Comparison of ENCODE assay signal across 33 cellular contexts in the genomic region with DNA sequence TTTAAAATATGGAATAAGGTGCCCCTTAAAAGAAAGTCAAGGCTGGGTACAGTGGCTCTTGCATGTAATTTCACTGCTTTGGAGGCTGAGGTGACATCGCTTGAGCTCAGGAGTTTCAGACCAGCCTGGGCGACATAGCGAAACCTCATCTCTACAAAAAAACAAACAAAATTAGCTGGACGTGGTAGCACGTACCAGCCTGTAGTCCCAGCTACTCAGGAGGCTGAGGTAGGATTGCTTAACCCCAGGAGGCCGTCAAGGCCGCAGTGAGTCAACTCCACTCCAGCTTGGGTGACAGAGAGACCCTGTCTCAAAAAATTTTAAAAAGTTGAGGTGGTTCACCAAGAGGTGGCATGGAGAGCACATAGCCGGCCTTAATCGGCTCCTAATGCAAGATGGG. TPM values are rescaled to one million over a fixed set of nuclear protein-coding genes. Genes with fewer than 3 reads are reported as not detected.
DNase-seq lines count a peak whose midpoint lies in the region; ATAC-seq and TF ChIP-seq lines count a peak whose summit lies in the region.
"Had no signal": no experiment of that assay in that cellular context is flagged by ENCODE, and none has a peak within 500 bp of the region (broad histone marks: within the 10 kb centered on the region; RNA-seq: fewer than 3 reads in every experiment).

No MANE protein-coding gene starts in this region.

- peaks cover 6% of the 10 kb centered on the region for H3K36me3 Mint-ChIP-seq in activated CD8-positive, alpha-beta memory T cell treated with anti-CD3 and anti-CD28 coated beads, Interleukin-2, amount 10 ng/mL, durations not matched to agents 7 days and 5 days
- H3K36me3 Mint-ChIP-seq in activated T-helper 2 cell treated with anti-CD3 and anti-CD28 coated beads, Interferon-gamma antibody, Interleukin-2, Interleukin-4, amounts not matched to agents 10 μg/mL and 5 μg/mL and 100 μg/mL, durations not matched to agents 14 hours and 24 hours and 36 hours (ENCODE audit: low read depth), result peaks cover 3% of the 10 kb centered on the region

- DNase-seq in activated CD8-positive, alpha-beta memory T cell treated with anti-CD3 and anti-CD28 coated beads, Interleukin-2, amount 10 ng/mL, durations not matched to agents 7 days and 5 days, result no peak
- DNase-seq in activated CD8-positive, alpha-beta memory T cell treated with anti-CD3 and anti-CD28 coated beads, Interleukin-2, amount 50 U/mL, for 4 hours, result no peak
- DNase-seq in M059J (ENCODE audit: low read depth), result peak; percentile 58
- DNase-seq in activated T-helper 2 cell treated with anti-CD3 and anti-CD28 coated beads, Interferon-gamma antibody, Interleukin-2, Interleukin-4, amounts not matched to agents 10 μg/mL and 5 μg/mL and 100 μg/mL, durations not matched to agents 14 hours and 24 hours and 36 hours (ENCODE audit: low spot score), result no peak
- peak; percentile 42 for DNase-seq in iris pigment epithelial cell (ENCODE audit: low read depth)
- no peak for DNase-seq in germinal center (ENCODE audit: low spot score)
- no peak for DNase-seq in WERI-Rb-1
- DNase-seq: 8988T; activated CD4-positive, alpha-beta T cell treated with anti-CD3 and anti-CD28 coated beads, Interleukin-2, amount 50 U/mL, for 4 hours; activated naive CD4-positive, alpha-beta T cell treated with Interleukin-2 at 50 U/mL for 16 hours; activated T-cell treated with anti-CD3 and anti-CD28 coated beads for 4 hours; central memory CD4-positive, alpha-beta T cell; COR-L47; erythroblast; GDM1; GOT3; KBM-7; left lung; naive thymus-derived CD4-positive, alpha-beta T cell; NCI-H1092; NCI-H187 treated with DMSO at 0.1 percent for 48 hours; NCI-H69; ovary; retina; substantia nigra; upper lobe of right lung had no signal

- no peak overlapping the region for H3K4me3 Mint-ChIP-seq in activated CD8-positive, alpha-beta memory T cell treated with anti-CD3 and anti-CD28 coated beads, Interleukin-2, amount 10 ng/mL, durations not matched to agents 7 days and 5 days
- no peak overlapping the region for H3K4me3 Mint-ChIP-seq in activated T-helper 2 cell treated with anti-CD3 and anti-CD28 coated beads, Interferon-gamma antibody, Interleukin-2, Interleukin-4, amounts not matched to agents 10 μg/mL and 5 μg/mL and 100 μg/mL, durations not matched to agents 14 hours and 24 hours and 36 hours (ENCODE audit: low read depth)
- H3K4me3 Mint-ChIP-seq: mesothelial cell of epicardium; naive thymus-derived CD4-positive, alpha-beta T cell had no signal

- H3K36me3 ChIP-seq in WERI-Rb-1, result peaks cover 48% of the 10 kb centered on the region

- H3K27me3 ChIP-seq in WERI-Rb-1 (ENCODE audit: insufficient read depth, low read depth, severe bottlenecking), result no peaks in the 10 kb centered on the region
- H3K27me3 ChIP-seq: ascending aorta, hepatocyte, left lung, ovary, upper lobe of right lung had no signal

- no peaks in the 10 kb centered on the region for H3K9me3 Mint-ChIP-seq in activated CD8-positive, alpha-beta memory T cell treated with anti-CD3 and anti-CD28 coated beads, Interleukin-2, amount 10 ng/mL, durations not matched to agents 7 days and 5 days (ENCODE audit: low read depth)
- no peaks in the 10 kb centered on the region for H3K9me3 Mint-ChIP-seq in activated T-helper 2 cell treated with anti-CD3 and anti-CD28 coated beads, Interferon-gamma antibody, Interleukin-2, Interleukin-4, amounts not matched to agents 10 μg/mL and 5 μg/mL and 100 μg/mL, durations not matched to agents 14 hours and 24 hours and 36 hours
- H3K9me3 Mint-ChIP-seq: mesothelial cell of epicardium; naive thymus-derived CD4-positive, alpha-beta T cell had no signal

- peaks cover 40% of the 10 kb centered on the region for H3K4me1 Mint-ChIP-seq in activated CD8-positive, alpha-beta memory T cell treated with anti-CD3 and anti-CD28 coated beads, Interleukin-2, amount 10 ng/mL, durations not matched to agents 7 days and 5 days
- H3K4me1 Mint-ChIP-seq in activated T-helper 2 cell treated with anti-CD3 and anti-CD28 coated beads, Interferon-gamma antibody, Interleukin-2, Interleukin-4, amounts not matched to agents 10 μg/mL and 5 μg/mL and 100 μg/mL, durations not matched to agents 14 hours and 24 hours and 36 hours (ENCODE audit: low read depth), result peaks cover 28% of the 10 kb centered on the region

- peak; percentile 34 for ATAC-seq in activated CD8-positive, alpha-beta memory T cell treated with anti-CD3 and anti-CD28 coated beads, Interleukin-2, amount 10 ng/mL, durations not matched to agents 7 days and 5 days
- no peak for ATAC-seq in HG03108 (IDR thresholded peaks at IDR 0.05; ENCODE audit: unreplicated experiment)
- ATAC-seq: left lung, upper lobe of right lung had no signal

- intact Hi-C loops in activated T-helper 2 cell treated with anti-CD3 and anti-CD28 coated beads, Interferon-gamma antibody, Interleukin-2, Interleukin-4, amounts not matched to agents 10 μg/mL and 5 μg/mL and 100 μg/mL, durations not matched to agents 14 hours and 24 hours and 36 hours (cut with micrococcal nuclease), result no loop called here

- no peaks in the 10 kb centered on the region for H3K27me3 Mint-ChIP-seq in activated CD8-positive, alpha-beta memory T cell treated with anti-CD3 and anti-CD28 coated beads, Interleukin-2, amount 10 ng/mL, durations not matched to agents 7 days and 5 days
- H3K27me3 Mint-ChIP-seq in activated T-helper 2 cell treated with anti-CD3 and anti-CD28 coated beads, Interferon-gamma antibody, Interleukin-2, Interleukin-4, amounts not matched to agents 10 μg/mL and 5 μg/mL and 100 μg/mL, durations not matched to agents 14 hours and 24 hours and 36 hours (ENCODE audit: low read depth), result no peaks in the 10 kb centered on the region
- H3K27me3 Mint-ChIP-seq: naive thymus-derived CD4-positive, alpha-beta T cell had no signal

- H3K9me3 ChIP-seq in WERI-Rb-1 (ENCODE audit: severe bottlenecking), result no peaks in the 10 kb centered on the region
- H3K9me3 ChIP-seq: ascending aorta, left lung, ovary, SK-N-SH, upper lobe of right lung had no signal

- no peak overlapping the region for H3K27ac ChIP-seq in WERI-Rb-1
- H3K27ac ChIP-seq: ascending aorta, hepatocyte, left lung, ovary, upper lobe of right lung, VCaP had no signal

- H3K27ac Mint-ChIP-seq in activated CD8-positive, alpha-beta memory T cell treated with anti-CD3 and anti-CD28 coated beads, Interleukin-2, amount 10 ng/mL, durations not matched to agents 7 days and 5 days, result peak overlapping the region; percentile 87
- peak overlapping the region; percentile 37 for H3K27ac Mint-ChIP-seq in activated T-helper 2 cell treated with anti-CD3 and anti-CD28 coated beads, Interferon-gamma antibody, Interleukin-2, Interleukin-4, amounts not matched to agents 10 μg/mL and 5 μg/mL and 100 μg/mL, durations not matched to agents 14 hours and 24 hours and 36 hours
- H3K27ac Mint-ChIP-seq: mesothelial cell of epicardium had no signal

- no peak overlapping the region for H3K4me3 ChIP-seq in WERI-Rb-1 (ENCODE audit: low read depth, low read length)
- H3K4me3 ChIP-seq: ascending aorta, hepatocyte, left lung, ovary, smooth muscle cell, upper lobe of right lung had no signal

- no peak for TF ChIP-seq CTCF in WERI-Rb-1 (IDR thresholded peaks at IDR 0.05; ENCODE audit: low read depth, low read length)

- CTCF ChIA-PET in activated CD8-positive, alpha-beta memory T cell treated with anti-CD3 and anti-CD28 coated beads, Interleukin-2, amount 10 ng/mL, durations not matched to agents 7 days and 5 days (lab: Charles Lee), result interaction anchor here (1.1 to 6.8 kb wide), 8 partner anchors 14 to 112 kb away, joined by 3 to 41 read pairs (median 4); no protein-coding TSS in a partner anchor

RNA-seq across cellular contexts. Expression of a gene that starts 17.7 kb away (rescaled TPM):
- 10 to 100 TPM; 19.7 to 21.1 TPM for total RNA-seq in activated CD8-positive, alpha-beta memory T cell treated with anti-CD3 and anti-CD28 coated beads, Interleukin-2, amount 10 ng/mL, durations not matched to agents 7 days and 5 days
- 2.7 and 5.2 TPM in 2 replicates for total RNA-seq in M059J (2014; rRNA removed; shearing (Covaris generic))
- total RNA-seq in activated T-helper 2 cell treated with anti-CD3 and anti-CD28 coated beads, Interferon-gamma antibody, Interleukin-2, Interleukin-4, amounts not matched to agents 10 μg/mL and 5 μg/mL and 100 μg/mL, durations not matched to agents 14 hours and 24 hours and 36 hours, result 20.2 and 23.8 TPM in 2 replicates

Comparison
In these comparisons a context has a peak if more than half of its experiments do, and no peak if none do; other contexts are left out.
1. DNase-seq: peak in M059J (single experiment) and iris pigment epithelial cell (single experiment); none in activated CD8-positive, alpha-beta memory T cell treated with anti-CD3 and anti-CD28 coated beads, Interleukin-2, amount 10 ng/mL, durations not matched to agents 7 days and 5 days (single experiment), activated CD8-positive, alpha-beta memory T cell treated with anti-CD3 and anti-CD28 coated beads, Interleukin-2, amount 50 U/mL, for 4 hours (single experiment), activated T-helper 2 cell treated with anti-CD3 and anti-CD28 coated beads, Interferon-gamma antibody, Interleukin-2, Interleukin-4, amounts not matched to agents 10 μg/mL and 5 μg/mL and 100 μg/mL, durations not matched to agents 14 hours and 24 hours and 36 hours (single experiment), germinal center (single experiment) and WERI-Rb-1 (single experiment).